8 cellular contexts compared by ENCODE assay signal in genomic region chr14:25042362-25043299, GRCh38. TPM values are rescaled to one million over a fixed set of nuclear protein-coding genes. Genes with fewer than 3 reads are reported as not detected.
A peak's percentile ranks its signal among the peaks of the same experiment; 100 is the strongest.
DNase-seq lines count a peak whose midpoint lies in the region; ATAC-seq and TF ChIP-seq lines count a peak whose summit lies in the region.

No MANE protein-coding gene starts in this region.

- ATAC-seq in GM21447 (IDR thresholded peaks at IDR 0.05; ENCODE audit: unreplicated experiment): no peak
- ATAC-seq in GM18511 (IDR thresholded peaks at IDR 0.05; ENCODE audit: unreplicated experiment): no peak
- no peak for ATAC-seq in HG03432 (IDR thresholded peaks at IDR 0.05; ENCODE audit: unreplicated experiment)

- no peaks in the 10 kb centered on the region for H3K9me3 ChIP-seq in Peyer's patch

- H3K27me3 ChIP-seq in Peyer's patch: no peaks in the 10 kb centered on the region

- peaks cover 0 to 43% (median 2%) of the 10 kb centered on the region in 4 donors for H3K4me1 ChIP-seq in Peyer's patch

- peak; percentile 28; the same call in 2 of the 3 replicates for TF ChIP-seq CTCF in GM12872 (IDR thresholded peaks at IDR 0.05; ENCODE audit: insufficient read depth, low read depth, low read length)
- TF ChIP-seq CTCF in Peyer's patch (IDR thresholded peaks at IDR 0.05): peak in 4 of 6 experiments; percentile 22 to 72 (median 70)

- TF ChIP-seq POLR2A in Peyer's patch (IDR thresholded peaks at IDR 0.05): no peak

- no peaks in the 10 kb centered on the region for H3K36me3 ChIP-seq in Peyer's patch

- H3K4me3 ChIP-seq in Peyer's patch: no peak overlapping the region

- DNase-seq in Peyer's patch (peak in 1 of 3 donors; percentile 70), globus pallidus (ENCODE audit: low spot score) (peak; percentile 84), renal cortical epithelial cell (ENCODE audit: low read depth) (peak; percentile 59)
- DNase-seq in activated T-cell treated with anti-CD3 and anti-CD28 coated beads, Interleukin-2, amount 50 U/mL, for 48 hours: no peak

- peak overlapping the region in 2 of 4 donors; percentile 66 to 83 for H3K27ac ChIP-seq in Peyer's patch

RNA-seq across cellular contexts. Expression of gene STXBP6, which starts 7.3 kb away (rescaled TPM):
- total RNA-seq in Peyer's patch: 10 to 100 TPM; 10.7 to 62.8 (median 55.9) TPM
- total RNA-seq in renal cortical epithelial cell: 0.17 and 0.50 TPM in 2 replicates

Comparison
In these comparisons a context has a peak if more than half of its experiments do, and no peak if none do; other contexts are left out.
1. DNase-seq: peak in globus pallidus (single experiment) and renal cortical epithelial cell (single experiment); none in activated T-cell treated with anti-CD3 and anti-CD28 coated beads, Interleukin-2, amount 50 U/mL, for 48 hours (0 of 2).